Comparison of ENCODE assay signal across 1 cellular context in the genomic region with DNA sequence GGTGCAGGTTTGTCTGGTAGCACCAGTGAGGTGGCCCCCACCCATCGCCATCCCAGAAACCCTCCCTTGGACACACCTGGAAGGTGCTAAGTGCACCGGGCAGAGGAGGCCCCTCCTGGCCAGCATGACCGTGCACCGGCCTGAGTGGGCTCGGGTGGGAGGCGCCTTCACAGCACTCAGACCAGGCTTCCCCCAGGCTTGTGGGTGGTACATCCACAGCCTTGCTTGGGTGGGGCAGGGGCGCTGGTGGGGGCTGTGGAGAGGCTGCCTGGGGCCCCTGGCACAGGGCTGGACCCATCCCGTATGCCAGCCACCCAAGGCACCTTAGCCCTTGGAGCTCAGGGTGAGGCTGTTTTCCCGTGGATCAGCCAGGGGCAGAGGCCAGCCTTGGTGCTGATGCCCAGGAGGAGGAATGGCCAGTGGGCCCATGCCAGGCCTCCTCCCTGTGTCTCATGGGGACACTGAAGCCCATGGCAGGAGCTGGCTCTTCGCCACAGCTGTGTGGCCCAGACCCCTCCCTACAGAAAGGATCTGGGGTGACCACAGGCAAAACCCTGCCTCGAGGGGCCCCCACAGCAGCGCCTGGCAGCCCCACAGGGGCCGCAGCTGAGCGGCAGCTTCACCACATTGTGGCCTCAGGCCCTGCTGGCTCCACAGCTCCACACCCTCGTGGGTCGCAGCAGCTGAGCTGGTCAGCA.
TF ChIP-seq lines count a peak whose summit lies in the region.

No MANE protein-coding gene starts in this region.

TF ChIP-seq in HepG2, 621 proteins besides CTCF, POLR2A, EP300 and RAD21:
- TF ChIP-seq, protein P1, sequence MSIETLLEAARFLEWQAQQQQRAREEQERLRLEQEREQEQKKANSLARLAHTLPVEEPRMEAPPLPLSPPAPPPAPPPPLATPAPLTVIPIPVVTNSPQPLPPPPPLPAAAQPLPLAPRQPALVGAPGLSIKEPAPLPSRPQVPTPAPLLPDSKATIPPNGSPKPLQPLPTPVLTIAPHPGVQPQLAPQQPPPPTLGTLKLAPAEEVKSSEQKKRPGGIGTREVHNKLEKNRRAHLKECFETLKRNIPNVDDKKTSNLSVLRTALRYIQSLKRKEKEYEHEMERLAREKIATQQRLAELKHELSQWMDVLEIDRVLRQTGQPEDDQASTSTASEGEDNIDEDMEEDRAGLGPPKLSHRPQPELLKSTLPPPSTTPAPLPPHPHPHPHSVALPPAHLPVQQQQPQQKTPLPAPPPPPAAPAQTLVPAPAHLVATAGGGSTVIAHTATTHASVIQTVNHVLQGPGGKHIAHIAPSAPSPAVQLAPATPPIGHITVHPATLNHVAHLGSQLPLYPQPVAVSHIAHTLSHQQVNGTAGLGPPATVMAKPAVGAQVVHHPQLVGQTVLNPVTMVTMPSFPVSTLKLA (IDR thresholded peaks at IDR 0.05), result no peak
- TF ChIP-seq DNMT1 (CRISPR knock-in tag; IDR thresholded peaks at IDR 0.05) (no peak), ZNF569 (CRISPR knock-in tag; IDR thresholded peaks at IDR 0.05; ENCODE audit: borderline replicate concordance) (no peak), EHMT2 (IDR thresholded peaks at IDR 0.05; ENCODE audit: borderline replicate concordance, low read depth, low read length) (no peak)
